In genomic region chr12:120263725-120264040, GRCh38 we compare ENCODE assay signal across 10 cellular contexts. TPM values are rescaled to one million over a fixed set of nuclear protein-coding genes. Genes with fewer than 3 reads are reported as not detected.
DNase-seq lines count a peak whose midpoint lies in the region; ATAC-seq and TF ChIP-seq lines count a peak whose summit lies in the region.
"Had no signal": no experiment of that assay in that cellular context is flagged by ENCODE, and none has a peak within 500 bp of the region (broad histone marks: within the 10 kb centered on the region; RNA-seq: fewer than 3 reads in every experiment).

No MANE protein-coding gene starts in this region.

- peak overlapping the region; percentile 60 for H3K9ac ChIP-seq in iPS-15b (ENCODE audit: low read depth, low read length)
- H3K9ac ChIP-seq in skeletal muscle tissue (ENCODE audit: low read depth in 1 of 3, low read length in 3 of 3), result peak overlapping the region; percentile 65 to 96 (median 96)

- H3K4me3 ChIP-seq in GM23338 (peak overlapping the region; percentile 87), iPS-15b (ENCODE audit: low read depth, low read length) (peak overlapping the region; percentile 78), skeletal muscle tissue (ENCODE audit: low read length in 3 of 3) (peak overlapping the region; percentile 82 to 88 (median 85))

- H3K9me3 ChIP-seq in iPS-15b (ENCODE audit: control insufficient read depth, insufficient read depth, low read length) (no peaks in the 10 kb centered on the region), skeletal muscle tissue (ENCODE audit: control insufficient read depth in 3 of 3, low read length in 3 of 3) (no peaks in the 10 kb centered on the region)

- no peak for TF ChIP-seq CTCF in GM23338 (conservative IDR thresholded peaks at IDR 0.05; ENCODE audit: low read depth in 2 of 2)

- peak overlapping the region; percentile 55; the same call in 1 of the 2 replicates for H3K27ac Mint-ChIP-seq in GM23338
- no peak overlapping the region for H3K27ac Mint-ChIP-seq in activated naive CD8-positive, alpha-beta T cell treated with anti-CD3 and anti-CD28 coated beads, Interleukin-2, amount 50 U/mL, for 24 hours

- peaks cover 22% of the 10 kb centered on the region for H4K20me1 ChIP-seq in GM23338 (replicated peaks; ENCODE audit: insufficient read depth)

- H3K4me2 ChIP-seq in GM23338, result peak overlapping the region; percentile 94

- intact Hi-C loops in left colon (cut with DNase I, micrococcal nuclease), result no loop called here

- H3K4me1 ChIP-seq in GM23338 (ENCODE audit: insufficient read depth) (peaks cover 35% of the 10 kb centered on the region), iPS-15b (ENCODE audit: control insufficient read depth, insufficient read depth, low read length) (peaks cover 18% of the 10 kb centered on the region), skeletal muscle tissue (ENCODE audit: control insufficient read depth in 3 of 3, insufficient read depth in 3 of 3, low read length in 3 of 3) (peaks cover 52 to 61% (median 53%) of the 10 kb centered on the region in 3 donors)

- no peak for DNase-seq in GM23338 (ENCODE audit: low spot score)
- DNase-seq in activated naive CD8-positive, alpha-beta T cell treated with anti-CD3 and anti-CD28 coated beads, Interleukin-2, amount 50 U/mL, for 24 hours, result no peak
- no peak for DNase-seq in hypothalamus (lab: John Stamatoyannopoulos, UW)
- DNase-seq in stimulated activated CD4-positive, alpha-beta T cell treated with anti-CD3 and anti-CD28 coated beads, Interleukin-12 subunit alpha, Interleukin-12 subunit beta, amount 100 ng/mL, for 4 hours, result no peak
- no peak for DNase-seq in central memory CD4-positive, alpha-beta T cell
- DNase-seq in left colon, result no peak
- DNase-seq: stimulated activated CD8-positive, alpha-beta memory T cell treated with anti-CD3 and anti-CD28 coated beads, Interleukin-4, amount 100 ng/mL, for 48 hours had no signal

- no peaks in the 10 kb centered on the region for H3K9me3 Mint-ChIP-seq in GM23338
- H3K9me3 Mint-ChIP-seq in activated naive CD8-positive, alpha-beta T cell treated with anti-CD3 and anti-CD28 coated beads, Interleukin-2, amount 50 U/mL, for 24 hours, result no peaks in the 10 kb centered on the region

- H3K9me2 ChIP-seq in GM23338 (ENCODE audit: insufficient read depth), result no peaks in the 10 kb centered on the region

- peaks cover 52% of the 10 kb centered on the region for H3K4me1 Mint-ChIP-seq in GM23338
- H3K4me1 Mint-ChIP-seq in activated naive CD8-positive, alpha-beta T cell treated with anti-CD3 and anti-CD28 coated beads, Interleukin-2, amount 50 U/mL, for 24 hours, result peaks cover 52% of the 10 kb centered on the region

- no peak for ATAC-seq in GM23338
- no peak for ATAC-seq in activated naive CD8-positive, alpha-beta T cell treated with anti-CD3 and anti-CD28 coated beads, Interleukin-2, amount 50 U/mL, for 24 hours
- ATAC-seq in left colon, result no peak

- no peaks in the 10 kb centered on the region for H3K36me3 ChIP-seq in GM23338 (ENCODE audit: insufficient read depth)
- H3K36me3 ChIP-seq in iPS-15b (ENCODE audit: control insufficient read depth, insufficient read depth, low read length), result peaks cover 2% of the 10 kb centered on the region
- peaks cover 0 to 2% (median 0%) of the 10 kb centered on the region in 3 donors for H3K36me3 ChIP-seq in skeletal muscle tissue (ENCODE audit: control insufficient read depth in 3 of 3, insufficient read depth in 3 of 3, low read length in 3 of 3)

- H3K79me2 ChIP-seq in GM23338 (replicated peaks; ENCODE audit: insufficient read depth), result peaks cover 64% of the 10 kb centered on the region

- peak overlapping the region; percentile 82; the same call in 2 of the 3 replicates for H3K4me3 Mint-ChIP-seq in GM23338
- peak overlapping the region; percentile 83 for H3K4me3 Mint-ChIP-seq in activated naive CD8-positive, alpha-beta T cell treated with anti-CD3 and anti-CD28 coated beads, Interleukin-2, amount 50 U/mL, for 24 hours

- peaks cover 8% of the 10 kb centered on the region for H3K27me3 Mint-ChIP-seq in GM23338 (ENCODE audit: insufficient read depth, low read depth, poor library complexity)
- H3K27me3 Mint-ChIP-seq in activated naive CD8-positive, alpha-beta T cell treated with anti-CD3 and anti-CD28 coated beads, Interleukin-2, amount 50 U/mL, for 24 hours, result peaks cover under 1% of the 10 kb centered on the region

- no peaks in the 10 kb centered on the region for H3K27me3 ChIP-seq in GM23338 (ENCODE audit: insufficient read depth)
- H3K27me3 ChIP-seq in iPS-15b (ENCODE audit: control insufficient read depth, insufficient read depth, low read length), result no peaks in the 10 kb centered on the region
- no peaks in the 10 kb centered on the region for H3K27me3 ChIP-seq in skeletal muscle tissue (ENCODE audit: control insufficient read depth in 3 of 3, insufficient read depth in 3 of 3, low read length in 3 of 3)

- H2AFZ ChIP-seq in GM23338, result no peak overlapping the region

- H3F3A ChIP-seq in GM23338 (replicated peaks; ENCODE audit: low read depth), result peaks cover 22% of the 10 kb centered on the region

- peaks cover 2% of the 10 kb centered on the region; the same call in 1 of the 3 replicates for H3K36me3 Mint-ChIP-seq in GM23338 (ENCODE audit: low read depth)
- no peaks in the 10 kb centered on the region for H3K36me3 Mint-ChIP-seq in activated naive CD8-positive, alpha-beta T cell treated with anti-CD3 and anti-CD28 coated beads, Interleukin-2, amount 50 U/mL, for 24 hours (ENCODE audit: low read depth)

- H3K27ac ChIP-seq in GM23338 (ENCODE audit: low read depth), result no peak overlapping the region
- H3K27ac ChIP-seq in skeletal muscle tissue (ENCODE audit: low read depth, low read length), result peak overlapping the region; percentile 96
- H3K27ac ChIP-seq: HL-60 had no signal

TF ChIP-seq in GM23338, 12 proteins besides CTCF, POLR2A, EP300 and RAD21:
- TF ChIP-seq CREB1 (CRISPR knock-in tag; IDR thresholded peaks at IDR 0.05; ENCODE audit: low read depth) (no peak), NANOG (IDR thresholded peaks at IDR 0.05; ENCODE audit: borderline replicate concordance) (no peak), REST (IDR thresholded peaks at IDR 0.05; ENCODE audit: unreplicated experiment) (no peak), STAT1 (IDR thresholded peaks at IDR 0.05; ENCODE audit: unreplicated experiment) (no peak), POLR2AphosphoS5 (IDR thresholded peaks at IDR 0.05; ENCODE audit: low read depth) (no peak), ZNF331 (CRISPR knock-in tag; IDR thresholded peaks at IDR 0.05; ENCODE audit: low read depth) (no peak)
TF ChIP-seq in GM23338: peak in this region for 0.

RNA-seq across cellular contexts. Expression of gene PXN, which starts 1.8 kb away (rescaled TPM):
- total RNA-seq in GM23338 (2014; rRNA removed; shearing (Covaris generic)), result 69.3 and 76.0 TPM in 2 replicates
- polyA plus RNA-seq in GM23338 (2016; fragmentation: Nextera tagmentation; extraction: Ambion mirVana), result 38.4 and 39.0 TPM in 2 replicates
- 20.9 TPM for total RNA-seq in skeletal muscle tissue
- total RNA-seq in left colon, result 100 to 1,000 TPM; 161 to 164 TPM

RNA-seq across cellular contexts. Expression of gene RNU4-2, which starts 28.0 kb away (rescaled TPM):
- total RNA-seq in GM23338 (2014; rRNA removed; shearing (Covaris generic)), result under 0.01 TPM in 1 of 2 replicates, not detected in the other
- polyA plus RNA-seq in GM23338 (2016; fragmentation: Nextera tagmentation; extraction: Ambion mirVana), result 9.5 TPM in 1 of 2 replicates, not detected in the other
- total RNA-seq in skeletal muscle tissue (under 0.01 TPM), left colon (1,000 to 10,000 TPM; 7,104 to 9,174 TPM)

RNA-seq across cellular contexts. Expression of gene RNU4-1, which starts 29.4 kb away (rescaled TPM):
- under 0.01 TPM in 1 of 2 replicates, not detected in the other for total RNA-seq in GM23338 (2014; rRNA removed; shearing (Covaris generic))
- 6.0 and 6.4 TPM in 2 replicates for polyA plus RNA-seq in GM23338 (2016; fragmentation: Nextera tagmentation; extraction: Ambion mirVana)
- total RNA-seq in skeletal muscle tissue, result under 0.01 TPM
- total RNA-seq in left colon, result 1,000 to 10,000 TPM; 2,546 to 2,662 TPM

RNA-seq across cellular contexts. Expression of gene SIRT4, which starts 38.4 kb away (rescaled TPM):
- total RNA-seq in GM23338 (2014; rRNA removed; shearing (Covaris generic)), result 0.78 and 2.0 TPM in 2 replicates
- polyA plus RNA-seq in GM23338 (2016; fragmentation: Nextera tagmentation; extraction: Ambion mirVana), result 3.0 and 4.1 TPM in 2 replicates
- 3.7 TPM for total RNA-seq in skeletal muscle tissue
- 1 to 10 TPM; 1.2 to 1.3 TPM for total RNA-seq in left colon

Comparison
In these comparisons a context has a peak if more than half of its experiments do, and no peak if none do; other contexts are left out.
1. RNA of gene RNU4-2, which starts 28.0 kb away (total RNA-seq): 7,104 to 9,174 TPM in left colon; under 0.01 TPM in GM23338 and under 0.01 TPM in skeletal muscle tissue (single experiment); every median in the first group is over 1,000 times any median in the second.
2. RNA of gene RNU4-1, which starts 29.4 kb away (total RNA-seq): 2,546 to 2,662 TPM in left colon; under 0.01 TPM in GM23338 and under 0.01 TPM in skeletal muscle tissue (single experiment); every median in the first group is over 1,000 times any median in the second.
3. Peak in every context shown above with its lines, with median percentiles within 50 percentile points of each other: H3K4me3 ChIP-seq.